In genomic region chr22:19681863-19682245, GRCh38 we compare ENCODE assay signal across 1 cellular context.
TF ChIP-seq lines count a peak whose summit lies in the region.

No MANE protein-coding gene starts in this region.

TF ChIP-seq in K562, 482 proteins besides CTCF, POLR2A, EP300 and RAD21 (continued from another document):
- TF ChIP-seq AFF1 (IDR thresholded peaks at IDR 0.05; ENCODE audit: low read depth in 1 of 2, partially characterized antibody in 2 of 2) (peak in 1 of 2 experiments; percentile 18), JUNB (CRISPR knock-in tag; conservative IDR thresholded peaks at IDR 0.05) (0 out of 2 replicates have a peak, but pooled peaks have one; percentile 24), FOXP1 (CRISPR knock-in tag; IDR thresholded peaks at IDR 0.05) (peak; percentile 4), NR2C2 (CRISPR knock-in tag; IDR thresholded peaks at IDR 0.05) (no peak), NR2C2 (tag; IDR thresholded peaks at IDR 0.05) (no peak), RBM39 (optimal IDR thresholded peaks at IDR 0.05; ENCODE audit: low read depth, low read length) (no peak), ZNF551 (CRISPR knock-in tag; IDR thresholded peaks at IDR 0.05) (no peak), POLR2AphosphoS5 (IDR thresholded peaks at IDR 0.05; ENCODE audit: control insufficient read depth, insufficient read depth, low read depth, low read length) (no peak), LEF1 (IDR thresholded peaks at IDR 0.05) (no peak), EWSR1 (IDR thresholded peaks at IDR 0.05; ENCODE audit: borderline replicate concordance, low read depth, partially characterized antibody) (no peak), PPARD (CRISPR knock-in tag; IDR thresholded peaks at IDR 0.05) (peak; percentile 54; the same call in 1 of the 2 replicates), SRF (CRISPR knock-in tag; IDR thresholded peaks at IDR 0.05) (peak; percentile 75 to 82; a peak in 3 of 4 replicates), MEF2A (IDR thresholded peaks at IDR 0.05; ENCODE audit: control insufficient read depth, low read depth, low read length) (no peak), ZNF395 (CRISPR knock-in tag; IDR thresholded peaks at IDR 0.05) (no peak), ELF1 (tag; IDR thresholded peaks at IDR 0.05) (no peak), TFAP4 (CRISPR knock-in tag; IDR thresholded peaks at IDR 0.05; ENCODE audit: borderline replicate concordance) (no peak), CREB1 (IDR thresholded peaks at IDR 0.05) (no peak), CREB1 (CRISPR knock-in tag; IDR thresholded peaks at IDR 0.05) (no peak), NKRF (IDR thresholded peaks at IDR 0.05; ENCODE audit: borderline replicate concordance) (no peak), SNAPC5 (CRISPR knock-in tag; IDR thresholded peaks at IDR 0.05) (no peak)
- TF ChIP-seq, protein P1, sequence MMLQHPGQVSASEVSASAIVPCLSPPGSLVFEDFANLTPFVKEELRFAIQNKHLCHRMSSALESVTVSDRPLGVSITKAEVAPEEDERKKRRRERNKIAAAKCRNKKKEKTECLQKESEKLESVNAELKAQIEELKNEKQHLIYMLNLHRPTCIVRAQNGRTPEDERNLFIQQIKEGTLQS (IDR thresholded peaks at IDR 0.05) = no peak
- TF ChIP-seq, protein P1 (CRISPR knock-in tag; conservative IDR thresholded peaks at IDR 0.05) = no peak
- TF ChIP-seq, protein P2, sequence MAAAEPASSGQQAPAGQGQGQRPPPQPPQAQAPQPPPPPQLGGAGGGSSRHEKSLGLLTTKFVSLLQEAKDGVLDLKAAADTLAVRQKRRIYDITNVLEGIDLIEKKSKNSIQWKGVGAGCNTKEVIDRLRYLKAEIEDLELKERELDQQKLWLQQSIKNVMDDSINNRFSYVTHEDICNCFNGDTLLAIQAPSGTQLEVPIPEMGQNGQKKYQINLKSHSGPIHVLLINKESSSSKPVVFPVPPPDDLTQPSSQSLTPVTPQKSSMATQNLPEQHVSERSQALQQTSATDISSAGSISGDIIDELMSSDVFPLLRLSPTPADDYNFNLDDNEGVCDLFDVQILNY (CRISPR knock-in tag; IDR thresholded peaks at IDR 0.05) = no peak
TF ChIP-seq in K562: peak in this region for 26.
